In the genomic region with DNA sequence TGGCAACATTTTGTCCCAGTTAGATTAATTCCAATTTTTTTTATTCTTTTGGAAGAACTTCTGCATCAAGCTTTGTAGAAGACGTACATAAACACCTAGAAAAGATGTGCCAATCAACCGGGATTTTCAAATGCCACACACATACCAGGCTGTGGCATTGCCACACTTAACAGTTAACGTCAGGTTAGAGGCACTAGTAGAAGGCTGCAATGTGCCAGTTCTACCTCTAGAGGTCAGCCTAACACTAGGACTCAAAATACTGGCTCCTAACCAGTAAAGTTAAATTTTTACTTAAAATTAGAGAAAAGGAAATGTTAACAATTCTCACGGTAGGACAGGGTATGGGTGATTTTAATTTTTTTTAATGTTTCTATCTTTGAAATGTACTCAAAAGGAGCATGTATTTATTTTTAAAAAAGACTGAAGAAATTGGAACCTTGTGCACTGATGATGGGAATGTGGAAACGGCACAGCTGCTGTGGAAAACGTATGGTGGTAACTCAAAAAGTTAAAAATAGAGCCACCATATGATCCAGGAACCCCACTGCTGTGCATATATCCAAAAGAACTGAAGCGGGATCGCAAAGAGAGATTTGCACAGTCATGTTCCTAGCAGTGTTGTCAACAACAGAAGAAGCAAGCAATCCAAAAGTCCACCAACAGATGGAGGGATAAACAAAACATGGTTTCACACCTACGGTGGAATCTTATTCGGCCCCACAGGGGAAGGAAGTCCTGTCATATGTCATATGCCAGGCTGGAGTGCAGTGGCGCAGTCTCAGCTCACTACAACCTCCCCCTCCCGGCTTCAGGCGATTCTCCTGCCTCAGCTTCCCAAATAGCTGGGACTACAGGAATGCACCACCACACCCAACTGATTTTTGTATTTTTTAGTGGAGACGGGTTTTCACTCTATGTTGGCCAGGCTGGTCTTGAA, we compare ENCODE assay signal across 8 cellular contexts. TPM values are rescaled to one million over a fixed set of nuclear protein-coding genes. Genes with fewer than 3 reads are reported as not detected.
DNase-seq lines count a peak whose midpoint lies in the region; ATAC-seq and TF ChIP-seq lines count a peak whose summit lies in the region.

No MANE protein-coding gene starts in this region.

- peak; percentile 59 for ATAC-seq in HG03565 (IDR thresholded peaks at IDR 0.05; ENCODE audit: unreplicated experiment)
- ATAC-seq in activated T-helper 17 cell treated with anti-CD3 and anti-CD28 coated beads, Interleukin-2, amount 50 U/mL, for 72 hours (replicated peaks), result peak; percentile 76
- no peak for ATAC-seq in HG02840 (IDR thresholded peaks at IDR 0.05; ENCODE audit: low FRiP score, unreplicated experiment)

- H3K27ac ChIP-seq in neural progenitor cell, result no peak overlapping the region
- no peak overlapping the region for H3K27ac ChIP-seq in thyroid gland

- H3K4me1 ChIP-seq in neural progenitor cell, result no peaks in the 10 kb centered on the region
- H3K4me1 ChIP-seq in thyroid gland, result no peaks in the 10 kb centered on the region

- peak overlapping the region; percentile 12 for H2AFZ ChIP-seq in neural progenitor cell (replicated peaks)

- H4K20me1 ChIP-seq in neural progenitor cell (ENCODE audit: low read depth), result no peaks in the 10 kb centered on the region

- H3K27me3 Mint-ChIP-seq in activated T-helper 17 cell treated with anti-CD3 and anti-CD28 coated beads, Interleukin-2, amount 50 U/mL, for 72 hours, result no peaks in the 10 kb centered on the region
- peaks cover 5% of the 10 kb centered on the region for H3K27me3 Mint-ChIP-seq in neural progenitor cell (ENCODE audit: insufficient read depth, low read depth)

- no peak overlapping the region for H3K9ac ChIP-seq in neural progenitor cell

- H3K9me3 ChIP-seq in neural progenitor cell (ENCODE audit: low read depth), result no peaks in the 10 kb centered on the region
- no peaks in the 10 kb centered on the region for H3K9me3 ChIP-seq in thyroid gland

- H3K36me3 ChIP-seq in GM06990 (ENCODE audit: control insufficient read depth, insufficient read depth, low read length), result no peaks in the 10 kb centered on the region
- H3K36me3 ChIP-seq in neural progenitor cell, result no peaks in the 10 kb centered on the region
- H3K36me3 ChIP-seq in thyroid gland, result no peaks in the 10 kb centered on the region

- H3K9me3 Mint-ChIP-seq in activated T-helper 17 cell treated with anti-CD3 and anti-CD28 coated beads, Interleukin-2, amount 50 U/mL, for 72 hours, result no peaks in the 10 kb centered on the region
- peaks cover 7% of the 10 kb centered on the region for H3K9me3 Mint-ChIP-seq in neural progenitor cell

- intact Hi-C loops in thyroid gland (cut with DNase I), result loop anchor here (5.0 to 10.0 kb wide), 2 partner anchors 217 to 329 kb away; no protein-coding TSS in a partner anchor

- no peak for DNase-seq in GM06990 (ENCODE audit: extremely low read depth, insufficient read length)
- DNase-seq in RKO (ENCODE audit: low spot score), result peak; percentile 68
- peak; percentile 83 for DNase-seq in fibroblast of the aortic adventitia (ENCODE audit: low read depth)
- DNase-seq in neural progenitor cell (ENCODE audit: low spot score), result peak; percentile 69
- DNase-seq in thyroid gland, result peak; percentile 64

- WGBS in thyroid gland, 2 donors, result 45 to 49% methylated on average over 14 of the region's 14 CpGs

- no peaks in the 10 kb centered on the region for H3F3A ChIP-seq in neural progenitor cell (ENCODE audit: low read depth)

- peak; percentile 87 for TF ChIP-seq CTCF in GM06990 (IDR thresholded peaks at IDR 0.05; ENCODE audit: insufficient read depth, low read length, poor library complexity, severe bottlenecking)
- TF ChIP-seq CTCF in fibroblast of the aortic adventitia (IDR thresholded peaks at IDR 0.05; ENCODE audit: insufficient read depth, low read length), result peak; percentile 96
- peak; percentile 97 for TF ChIP-seq CTCF in neural progenitor cell (IDR thresholded peaks at IDR 0.05)
- peak; percentile 81 to 93 (median 88) for TF ChIP-seq CTCF in thyroid gland (IDR thresholded peaks at IDR 0.05)

- H3K4me1 Mint-ChIP-seq in activated T-helper 17 cell treated with anti-CD3 and anti-CD28 coated beads, Interleukin-2, amount 50 U/mL, for 72 hours, result no peaks in the 10 kb centered on the region
- no peaks in the 10 kb centered on the region for H3K4me1 Mint-ChIP-seq in neural progenitor cell

- H3K79me2 ChIP-seq in neural progenitor cell (ENCODE audit: low read depth), result no peaks in the 10 kb centered on the region

- H3K27me3 ChIP-seq in GM06990 (replicated peaks; ENCODE audit: control insufficient read depth, insufficient read depth, low read length), result no peaks in the 10 kb centered on the region
- no peaks in the 10 kb centered on the region for H3K27me3 ChIP-seq in neural progenitor cell
- no peaks in the 10 kb centered on the region for H3K27me3 ChIP-seq in thyroid gland

- H3K4me3 ChIP-seq in GM06990 (replicated peaks; ENCODE audit: low read depth, low read length), result no peak overlapping the region
- no peak overlapping the region for H3K4me3 ChIP-seq in fibroblast of the aortic adventitia (ENCODE audit: low read depth, low read length)
- H3K4me3 ChIP-seq in neural progenitor cell, result no peak overlapping the region
- H3K4me3 ChIP-seq in thyroid gland (replicated peaks in 1 of 3), result no peak overlapping the region

- H3K4me3 Mint-ChIP-seq in activated T-helper 17 cell treated with anti-CD3 and anti-CD28 coated beads, Interleukin-2, amount 50 U/mL, for 72 hours, result no peak overlapping the region
- no peak overlapping the region for H3K4me3 Mint-ChIP-seq in neural progenitor cell

- H3K36me3 Mint-ChIP-seq in activated T-helper 17 cell treated with anti-CD3 and anti-CD28 coated beads, Interleukin-2, amount 50 U/mL, for 72 hours (ENCODE audit: low read depth), result no peaks in the 10 kb centered on the region
- H3K36me3 Mint-ChIP-seq in neural progenitor cell, result peaks cover 2% of the 10 kb centered on the region

- no peak overlapping the region for H3K4me2 ChIP-seq in neural progenitor cell

- no peak for TF ChIP-seq POLR2A in thyroid gland (IDR thresholded peaks at IDR 0.05)

- no peak overlapping the region for H3K27ac Mint-ChIP-seq in activated T-helper 17 cell treated with anti-CD3 and anti-CD28 coated beads, Interleukin-2, amount 50 U/mL, for 72 hours
- no peak overlapping the region for H3K27ac Mint-ChIP-seq in neural progenitor cell

RNA-seq across cellular contexts. Expression of a gene that starts 30.3 kb away (rescaled TPM):
- total RNA-seq in activated T-helper 17 cell treated with anti-CD3 and anti-CD28 coated beads, Interleukin-2, amount 50 U/mL, for 72 hours, result 10 to 100 TPM in 1 of 2 donors, 1 to 10 TPM in 1; 8.0 to 12.8 TPM
- total RNA-seq in fibroblast of the aortic adventitia (ENCODE audit: low replicate concordance) (14.2 and 21.3 TPM in 2 replicates), neural progenitor cell (ENCODE audit: low replicate concordance) (0.37 and 3.6 TPM in 2 replicates), thyroid gland (10 to 100 TPM; 33.1 to 53.8 (median 46.7) TPM)
